Comparison of ENCODE assay signal across 19 cellular contexts in genomic region chr10:98519936-98520335, GRCh38.
DNase-seq lines count a peak whose midpoint lies in the region; TF ChIP-seq lines count a peak whose summit lies in the region.
"Had no signal": no experiment of that assay in that cellular context is flagged by ENCODE, and none has a peak within 500 bp of the region (broad histone marks: within the 10 kb centered on the region; RNA-seq: fewer than 3 reads in every experiment).

No MANE protein-coding gene starts in this region.

- no peaks in the 10 kb centered on the region for H3K36me3 ChIP-seq in A673 (ENCODE audit: insufficient read depth, low read length, poor library complexity, severe bottlenecking)
- H3K36me3 ChIP-seq in SJCRH30, result no peaks in the 10 kb centered on the region
- H3K36me3 ChIP-seq in neural progenitor cell, result no peaks in the 10 kb centered on the region
- H3K36me3 ChIP-seq: BLaER1, HAP-1 had no signal

- BruUV-seq in A673 (replicated peaks; lab: Mats Ljungman, UMichigan), result no TSS peak

- TF ChIP-seq CTCF in A673 (conservative IDR thresholded peaks at IDR 0.05; ENCODE audit: low read depth, low read length) (no peak), neural progenitor cell (IDR thresholded peaks at IDR 0.05) (no peak), GM13976 (IDR thresholded peaks at IDR 0.05; ENCODE audit: borderline replicate concordance, control extremely low read depth, extremely low read depth, insufficient read depth, missing control alignments) (no peak)

- H3K9me3 ChIP-seq in A673 (ENCODE audit: low read depth, low read length, poor library complexity, severe bottlenecking) (no peaks in the 10 kb centered on the region), SJCRH30 (replicated peaks) (peaks cover 3% of the 10 kb centered on the region; the same call in 1 of the 2 replicates), neural progenitor cell (ENCODE audit: low read depth) (no peaks in the 10 kb centered on the region)
- H3K9me3 ChIP-seq: BLaER1, HAP-1 had no signal

- in situ Hi-C loops in GM13976 (cut with MboI; ENCODE audit: low sequenced_read_pairs, unreplicated experiment), result no loop called here

- peaks cover 2% of the 10 kb centered on the region for H3K9me3 Mint-ChIP-seq in neural progenitor cell
- H3K9me3 Mint-ChIP-seq: HFFc6 had no signal

- CTCF ChIA-PET in A673 (lab: Charles Lee), result no interaction called here

- H4K20me1 ChIP-seq in neural progenitor cell (ENCODE audit: low read depth), result no peaks in the 10 kb centered on the region
- H4K20me1 ChIP-seq: BLaER1 had no signal

- peaks cover 26% of the 10 kb centered on the region for H3K4me1 Mint-ChIP-seq in neural progenitor cell
- H3K4me1 Mint-ChIP-seq: B cell; CD4-positive, CD25-positive, alpha-beta regulatory T cell; CD8-positive, alpha-beta memory T cell had no signal

- H3K27ac Mint-ChIP-seq in neural progenitor cell, result peak overlapping the region; percentile 38
- H3K27ac Mint-ChIP-seq: B cell; CD4-positive, CD25-positive, alpha-beta regulatory T cell; CD8-positive, alpha-beta memory T cell; HFFc6 had no signal

- H3K4me3 Mint-ChIP-seq in neural progenitor cell, result no peak overlapping the region
- H3K4me3 Mint-ChIP-seq: B cell; CD4-positive, CD25-positive, alpha-beta regulatory T cell; CD8-positive, alpha-beta memory T cell; HFFc6 had no signal

- H3K9ac ChIP-seq in neural progenitor cell, result no peak overlapping the region
- H3K9ac ChIP-seq: BLaER1 had no signal

- peak overlapping the region; percentile 23 for H2AFZ ChIP-seq in neural progenitor cell (replicated peaks)

- H3K4me1 ChIP-seq in A673 (ENCODE audit: insufficient read depth, low read length, poor library complexity, severe bottlenecking), result no peaks in the 10 kb centered on the region
- H3K4me1 ChIP-seq in SJCRH30, result peaks cover 21% of the 10 kb centered on the region
- peaks cover 24% of the 10 kb centered on the region for H3K4me1 ChIP-seq in neural progenitor cell
- H3K4me1 ChIP-seq: BLaER1, HAP-1 had no signal

- intact Hi-C loops in A673 (cut with micrococcal nuclease; ENCODE audit: unreplicated experiment), result no loop called here

- H3F3A ChIP-seq in neural progenitor cell (ENCODE audit: low read depth), result peaks cover 8% of the 10 kb centered on the region

- DNase-seq in A673 (ENCODE audit: low spot score), result peak; percentile 5
- DNase-seq in SJCRH30, result no peak
- DNase-seq in neural progenitor cell (ENCODE audit: low spot score), result peak; percentile 59
- DNase-seq in retina, result peak; percentile 68
- no peak for DNase-seq in GM13976 (ENCODE audit: low spot score)
- no peak for DNase-seq in dermis blood vessel endothelial cell
- DNase-seq: CD4-positive, CD25-positive, alpha-beta regulatory T cell; CD8-positive, alpha-beta memory T cell; DMS 273 treated with DMSO at 0.1 percent for 48 hours; DMS79; EL; GDM1; GOT3; HFFc6 had no signal

- H3K27me3 ChIP-seq in A673 (replicated peaks; ENCODE audit: insufficient read depth, low read depth, low read length, poor library complexity) (peaks cover 26% of the 10 kb centered on the region), SJCRH30 (no peaks in the 10 kb centered on the region), neural progenitor cell (no peaks in the 10 kb centered on the region)
- H3K27me3 ChIP-seq: BLaER1 had no signal

- H3K27me3 Mint-ChIP-seq in neural progenitor cell (ENCODE audit: insufficient read depth, low read depth), result peaks cover 8% of the 10 kb centered on the region

- H3K4me3 ChIP-seq in A673 (ENCODE audit: low read depth, low read length, poor library complexity, severe bottlenecking) (no peak overlapping the region), SJCRH30 (no peak overlapping the region), neural progenitor cell (no peak overlapping the region)
- H3K4me3 ChIP-seq: BLaER1, GM12878, HAP-1 had no signal

- POLR2A ChIA-PET in A673 (lab: Charles Lee; ENCODE audit: low non-redundant PET), result no interaction called here

- no peak overlapping the region for H3K27ac ChIP-seq in A673 (ENCODE audit: low read depth, low read length, poor library complexity, severe bottlenecking)
- peak overlapping the region; percentile 16; the same call in 1 of the 2 replicates for H3K27ac ChIP-seq in SJCRH30
- H3K27ac ChIP-seq in neural progenitor cell, result peak overlapping the region; percentile 11
- H3K27ac ChIP-seq: BLaER1, C4-2B had no signal

- no peaks in the 10 kb centered on the region for H3K79me2 ChIP-seq in neural progenitor cell (ENCODE audit: low read depth)

- peak overlapping the region; percentile 32 for H3K4me2 ChIP-seq in neural progenitor cell
- H3K4me2 ChIP-seq: BLaER1 had no signal

- H3K36me3 Mint-ChIP-seq in neural progenitor cell, result no peaks in the 10 kb centered on the region
- H3K36me3 Mint-ChIP-seq: CD4-positive, CD25-positive, alpha-beta regulatory T cell; CD8-positive, alpha-beta memory T cell had no signal

Comparison
In these comparisons a context has a peak if more than half of its experiments do, and no peak if none do; other contexts are left out.
1. DNase-seq: peak in A673 (single experiment), neural progenitor cell (single experiment) and retina (single experiment); none in SJCRH30 (0 of 2), GM13976 (single experiment) and dermis blood vessel endothelial cell (single experiment).